In the genomic region with DNA sequence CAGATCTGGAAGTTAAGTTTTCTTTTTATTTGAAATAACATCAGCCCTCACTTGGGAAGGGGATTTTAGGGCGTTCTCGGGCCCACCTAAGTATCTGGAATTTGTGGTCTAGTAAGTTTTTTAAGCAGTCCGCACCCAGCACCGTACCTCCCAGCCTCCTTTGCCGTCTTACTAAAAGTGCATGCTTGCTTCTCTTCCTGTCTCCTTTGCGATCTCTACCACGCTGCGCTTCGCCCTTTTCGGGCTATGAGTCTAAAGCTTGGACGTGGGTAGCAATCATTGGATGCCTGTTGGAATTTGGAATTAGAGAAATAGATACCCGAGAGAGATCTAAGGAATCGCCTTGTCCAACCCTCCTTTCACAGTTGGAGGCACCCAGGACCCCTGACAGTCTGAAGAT, we compare ENCODE assay signal across 1 cellular context.
TF ChIP-seq lines count a peak whose summit lies in the region.

No MANE protein-coding gene starts in this region.

TF ChIP-seq in SK-N-SH, 30 proteins besides CTCF, POLR2A, EP300 and RAD21 (continued from another document):
- TF ChIP-seq, protein P1, sequence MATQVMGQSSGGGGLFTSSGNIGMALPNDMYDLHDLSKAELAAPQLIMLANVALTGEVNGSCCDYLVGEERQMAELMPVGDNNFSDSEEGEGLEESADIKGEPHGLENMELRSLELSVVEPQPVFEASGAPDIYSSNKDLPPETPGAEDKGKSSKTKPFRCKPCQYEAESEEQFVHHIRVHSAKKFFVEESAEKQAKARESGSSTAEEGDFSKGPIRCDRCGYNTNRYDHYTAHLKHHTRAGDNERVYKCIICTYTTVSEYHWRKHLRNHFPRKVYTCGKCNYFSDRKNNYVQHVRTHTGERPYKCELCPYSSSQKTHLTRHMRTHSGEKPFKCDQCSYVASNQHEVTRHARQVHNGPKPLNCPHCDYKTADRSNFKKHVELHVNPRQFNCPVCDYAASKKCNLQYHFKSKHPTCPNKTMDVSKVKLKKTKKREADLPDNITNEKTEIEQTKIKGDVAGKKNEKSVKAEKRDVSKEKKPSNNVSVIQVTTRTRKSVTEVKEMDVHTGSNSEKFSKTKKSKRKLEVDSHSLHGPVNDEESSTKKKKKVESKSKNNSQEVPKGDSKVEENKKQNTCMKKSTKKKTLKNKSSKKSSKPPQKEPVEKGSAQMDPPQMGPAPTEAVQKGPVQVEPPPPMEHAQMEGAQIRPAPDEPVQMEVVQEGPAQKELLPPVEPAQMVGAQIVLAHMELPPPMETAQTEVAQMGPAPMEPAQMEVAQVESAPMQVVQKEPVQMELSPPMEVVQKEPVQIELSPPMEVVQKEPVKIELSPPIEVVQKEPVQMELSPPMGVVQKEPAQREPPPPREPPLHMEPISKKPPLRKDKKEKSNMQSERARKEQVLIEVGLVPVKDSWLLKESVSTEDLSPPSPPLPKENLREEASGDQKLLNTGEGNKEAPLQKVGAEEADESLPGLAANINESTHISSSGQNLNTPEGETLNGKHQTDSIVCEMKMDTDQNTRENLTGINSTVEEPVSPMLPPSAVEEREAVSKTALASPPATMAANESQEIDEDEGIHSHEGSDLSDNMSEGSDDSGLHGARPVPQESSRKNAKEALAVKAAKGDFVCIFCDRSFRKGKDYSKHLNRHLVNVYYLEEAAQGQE (IDR thresholded peaks at IDR 0.05; ENCODE audit: low read depth, low read length), result no peak
- TF ChIP-seq RFX5 (IDR thresholded peaks at IDR 0.05; ENCODE audit: low read length), result no peak
- TF ChIP-seq, protein P2, sequence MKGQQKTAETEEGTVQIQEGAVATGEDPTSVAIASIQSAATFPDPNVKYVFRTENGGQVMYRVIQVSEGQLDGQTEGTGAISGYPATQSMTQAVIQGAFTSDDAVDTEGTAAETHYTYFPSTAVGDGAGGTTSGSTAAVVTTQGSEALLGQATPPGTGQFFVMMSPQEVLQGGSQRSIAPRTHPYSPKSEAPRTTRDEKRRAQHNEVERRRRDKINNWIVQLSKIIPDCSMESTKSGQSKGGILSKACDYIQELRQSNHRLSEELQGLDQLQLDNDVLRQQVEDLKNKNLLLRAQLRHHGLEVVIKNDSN (IDR thresholded peaks at IDR 0.05; ENCODE audit: borderline replicate concordance, low read depth), result no peak
- no peak for TF ChIP-seq EZH2phosphoT487 (IDR thresholded peaks at IDR 0.05; ENCODE audit: borderline replicate concordance, low read depth)
- no peak for TF ChIP-seq FOSL2 (IDR thresholded peaks at IDR 0.05; ENCODE audit: borderline replicate concordance, low read depth)
- no peak for TF ChIP-seq POLR2AphosphoS5 (IDR thresholded peaks at IDR 0.05; ENCODE audit: low read depth, low read length)
- no peak for TF ChIP-seq RCOR1 (IDR thresholded peaks at IDR 0.05; ENCODE audit: low read length)
- TF ChIP-seq SIN3A (IDR thresholded peaks at IDR 0.05; ENCODE audit: borderline replicate concordance, low read depth, low read length), result no peak
- no peak for TF ChIP-seq TAF1 (IDR thresholded peaks at IDR 0.05; ENCODE audit: borderline replicate concordance, low read depth, low read length)
- no peak for TF ChIP-seq FOXM1 (IDR thresholded peaks at IDR 0.05; ENCODE audit: low read depth)
- TF ChIP-seq, protein P3, sequence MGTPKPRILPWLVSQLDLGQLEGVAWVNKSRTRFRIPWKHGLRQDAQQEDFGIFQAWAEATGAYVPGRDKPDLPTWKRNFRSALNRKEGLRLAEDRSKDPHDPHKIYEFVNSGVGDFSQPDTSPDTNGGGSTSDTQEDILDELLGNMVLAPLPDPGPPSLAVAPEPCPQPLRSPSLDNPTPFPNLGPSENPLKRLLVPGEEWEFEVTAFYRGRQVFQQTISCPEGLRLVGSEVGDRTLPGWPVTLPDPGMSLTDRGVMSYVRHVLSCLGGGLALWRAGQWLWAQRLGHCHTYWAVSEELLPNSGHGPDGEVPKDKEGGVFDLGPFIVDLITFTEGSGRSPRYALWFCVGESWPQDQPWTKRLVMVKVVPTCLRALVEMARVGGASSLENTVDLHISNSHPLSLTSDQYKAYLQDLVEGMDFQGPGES (IDR thresholded peaks at IDR 0.05; ENCODE audit: low read depth, low read length), result no peak
- TF ChIP-seq, protein P4, sequence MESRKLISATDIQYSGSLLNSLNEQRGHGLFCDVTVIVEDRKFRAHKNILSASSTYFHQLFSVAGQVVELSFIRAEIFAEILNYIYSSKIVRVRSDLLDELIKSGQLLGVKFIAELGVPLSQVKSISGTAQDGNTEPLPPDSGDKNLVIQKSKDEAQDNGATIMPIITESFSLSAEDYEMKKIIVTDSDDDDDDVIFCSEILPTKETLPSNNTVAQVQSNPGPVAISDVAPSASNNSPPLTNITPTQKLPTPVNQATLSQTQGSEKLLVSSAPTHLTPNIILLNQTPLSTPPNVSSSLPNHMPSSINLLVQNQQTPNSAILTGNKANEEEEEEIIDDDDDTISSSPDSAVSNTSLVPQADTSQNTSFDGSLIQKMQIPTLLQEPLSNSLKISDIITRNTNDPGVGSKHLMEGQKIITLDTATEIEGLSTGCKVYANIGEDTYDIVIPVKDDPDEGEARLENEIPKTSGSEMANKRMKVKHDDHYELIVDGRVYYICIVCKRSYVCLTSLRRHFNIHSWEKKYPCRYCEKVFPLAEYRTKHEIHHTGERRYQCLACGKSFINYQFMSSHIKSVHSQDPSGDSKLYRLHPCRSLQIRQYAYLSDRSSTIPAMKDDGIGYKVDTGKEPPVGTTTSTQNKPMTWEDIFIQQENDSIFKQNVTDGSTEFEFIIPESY (IDR thresholded peaks at IDR 0.05; ENCODE audit: borderline replicate concordance, low read depth), result no peak
TF ChIP-seq in SK-N-SH: peak in this region for 0.
